11 cellular contexts compared by ENCODE assay signal in the genomic region with DNA sequence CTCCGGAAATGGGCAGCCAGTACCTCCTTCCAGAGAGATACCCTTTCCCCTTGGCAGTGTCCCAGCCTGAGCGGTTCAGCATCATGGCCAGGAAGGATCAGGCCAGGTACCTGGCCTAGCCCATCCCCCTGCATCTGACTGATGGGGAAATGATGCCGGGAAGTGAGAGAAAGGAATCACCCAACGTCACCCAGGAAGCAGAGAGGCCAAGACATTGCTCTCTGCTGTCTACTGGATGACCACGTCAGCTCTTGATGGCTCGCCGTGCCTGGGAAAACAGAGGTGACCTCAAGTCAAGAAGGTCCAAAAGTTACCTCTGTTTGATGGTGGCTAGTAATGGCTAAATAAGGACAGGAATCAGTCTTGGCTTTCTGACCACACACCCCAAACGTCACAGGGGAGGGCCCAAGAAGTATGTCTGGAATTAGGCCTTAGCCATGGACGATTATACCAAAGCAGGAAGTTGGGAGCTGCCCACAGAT.
A peak's percentile ranks its signal among the peaks of the same experiment; 100 is the strongest.
DNase-seq lines count a peak whose midpoint lies in the region; ATAC-seq and TF ChIP-seq lines count a peak whose summit lies in the region.
"Had no signal": no experiment of that assay in that cellular context is flagged by ENCODE, and none has a peak within 500 bp of the region (broad histone marks: within the 10 kb centered on the region; RNA-seq: fewer than 3 reads in every experiment).

No MANE protein-coding gene starts in this region.

- peak; percentile 37 for DNase-seq in GM04504 (ENCODE audit: low read depth)
- DNase-seq in ascending aorta (ENCODE audit: low spot score in 2 of 2) = peak in 1 of 2 donors; percentile 92
- peak; percentile 34 for DNase-seq in kidney glomerular epithelial cell (lab: John Stamatoyannopoulos, UW)
- no peak for DNase-seq in spleen
- no peak for DNase-seq in NCI-H1436 treated with DMSO at 0.1 percent for 48 hours (lab: John Stamatoyannopoulos, UW)
- no peak for DNase-seq in GM23338 (ENCODE audit: low spot score)
- DNase-seq in stimulated activated CD4-positive, alpha-beta T cell treated with anti-CD3 and anti-CD28 coated beads, Interleukin-1b, Interleukin-23, amount 100 ng/mL, for 48 hours = no peak
- DNase-seq in KG1 (lab: John Stamatoyannopoulos, UW) = no peak
- DNase-seq: activated B cell treated with CpG ODN at 0.5 μM for 24 hours, NCI-H1105 had no signal

- no peak for TF ChIP-seq POLR2A in spleen (IDR thresholded peaks at IDR 0.05)

- H3F3A ChIP-seq in GM23338 (replicated peaks; ENCODE audit: low read depth) = 0 out of 2 replicates have a peak, but pooled peaks cover 1% of the 10 kb centered on the region

- H3K4me3 ChIP-seq in ascending aorta = no peak overlapping the region
- no peak overlapping the region for H3K4me3 ChIP-seq in spleen
- H3K4me3 ChIP-seq in GM23338 = no peak overlapping the region

- peaks cover 20% of the 10 kb centered on the region for H3K36me3 Mint-ChIP-seq in GM23338 (ENCODE audit: low read depth)

- H3K27me3 ChIP-seq in ascending aorta (no peaks in the 10 kb centered on the region), spleen (replicated peaks in 1 of 7) (no peaks in the 10 kb centered on the region), GM23338 (ENCODE audit: insufficient read depth) (no peaks in the 10 kb centered on the region)

- peak overlapping the region; percentile 96 to 98 for H3K27ac ChIP-seq in ascending aorta
- H3K27ac ChIP-seq in spleen = peak overlapping the region; percentile 40 to 91 (median 84)
- H3K27ac ChIP-seq in GM23338 (ENCODE audit: low read depth) = no peak overlapping the region

- no peak overlapping the region for H2AFZ ChIP-seq in GM23338

- H3K4me2 ChIP-seq in GM23338 = no peak overlapping the region

- H3K9me3 ChIP-seq in ascending aorta (no peaks in the 10 kb centered on the region), spleen (no peaks in the 10 kb centered on the region)

- no peak for ATAC-seq in GM23338

- intact Hi-C loops in ascending aorta (cut with DNase I) (loop anchor here (10.0 kb wide), 1 partner anchor 486 kb away; the partner anchor contains the start of gene PARS2), spleen (cut with DNase I; ENCODE audit: low total_unique reads) (no loop called here)

- no peaks in the 10 kb centered on the region for H3K9me3 Mint-ChIP-seq in GM23338
- H3K9me3 Mint-ChIP-seq: activated B cell treated with CpG ODN at 0.5 μM for 24 hours had no signal

- H3K4me1 ChIP-seq in ascending aorta (peaks cover 32 to 70% of the 10 kb centered on the region in 2 donors), spleen (peaks cover 24 to 77% (median 54%) of the 10 kb centered on the region in 6 donors), GM23338 (ENCODE audit: insufficient read depth) (peaks cover 23% of the 10 kb centered on the region)

- no peaks in the 10 kb centered on the region for H3K9me2 ChIP-seq in GM23338 (ENCODE audit: insufficient read depth)

- H3K36me3 ChIP-seq in ascending aorta (peaks cover 0 to 9% of the 10 kb centered on the region in 2 donors), spleen (peaks cover 0 to 25% (median 0%) of the 10 kb centered on the region in 6 donors), GM23338 (ENCODE audit: insufficient read depth) (no peaks in the 10 kb centered on the region)

- 68 to 80% (median 69%) methylated on average over 9 of the region's 9 CpGs for WGBS in spleen, 5 donors

- peaks cover 11% of the 10 kb centered on the region; the same call in 1 of the 2 replicates for H4K20me1 ChIP-seq in GM23338 (replicated peaks; ENCODE audit: insufficient read depth)

- no peak overlapping the region; the same call in 1 of the 2 replicates for H3K27ac Mint-ChIP-seq in GM23338
- H3K27ac Mint-ChIP-seq: activated B cell treated with CpG ODN at 0.5 μM for 24 hours had no signal

- H3K79me2 ChIP-seq in GM23338 (replicated peaks; ENCODE audit: insufficient read depth) = peaks cover 60% of the 10 kb centered on the region

- no peak for TF ChIP-seq CTCF in ascending aorta (IDR thresholded peaks at IDR 0.05)
- TF ChIP-seq CTCF in spleen (IDR thresholded peaks at IDR 0.05 in 8 of 11, conservative IDR thresholded peaks at IDR 0.05 in 3 of 11) = no peak
- no peak for TF ChIP-seq CTCF in GM23338 (conservative IDR thresholded peaks at IDR 0.05; ENCODE audit: low read depth in 2 of 2)

- H3K4me1 Mint-ChIP-seq in GM23338 = peaks cover 45% of the 10 kb centered on the region

- H3K27me3 Mint-ChIP-seq in GM23338 (ENCODE audit: insufficient read depth, low read depth, poor library complexity) = peaks cover 24% of the 10 kb centered on the region
- H3K27me3 Mint-ChIP-seq: activated B cell treated with CpG ODN at 0.5 μM for 24 hours; activated naive CD8-positive, alpha-beta T cell had no signal

- H3K4me3 Mint-ChIP-seq in GM23338 = no peak overlapping the region
- H3K4me3 Mint-ChIP-seq: activated B cell treated with CpG ODN at 0.5 μM for 24 hours; activated naive CD8-positive, alpha-beta T cell had no signal

TF ChIP-seq in GM23338, 12 proteins besides CTCF, POLR2A, EP300 and RAD21 (continues in another document):
- TF ChIP-seq, protein P1, sequence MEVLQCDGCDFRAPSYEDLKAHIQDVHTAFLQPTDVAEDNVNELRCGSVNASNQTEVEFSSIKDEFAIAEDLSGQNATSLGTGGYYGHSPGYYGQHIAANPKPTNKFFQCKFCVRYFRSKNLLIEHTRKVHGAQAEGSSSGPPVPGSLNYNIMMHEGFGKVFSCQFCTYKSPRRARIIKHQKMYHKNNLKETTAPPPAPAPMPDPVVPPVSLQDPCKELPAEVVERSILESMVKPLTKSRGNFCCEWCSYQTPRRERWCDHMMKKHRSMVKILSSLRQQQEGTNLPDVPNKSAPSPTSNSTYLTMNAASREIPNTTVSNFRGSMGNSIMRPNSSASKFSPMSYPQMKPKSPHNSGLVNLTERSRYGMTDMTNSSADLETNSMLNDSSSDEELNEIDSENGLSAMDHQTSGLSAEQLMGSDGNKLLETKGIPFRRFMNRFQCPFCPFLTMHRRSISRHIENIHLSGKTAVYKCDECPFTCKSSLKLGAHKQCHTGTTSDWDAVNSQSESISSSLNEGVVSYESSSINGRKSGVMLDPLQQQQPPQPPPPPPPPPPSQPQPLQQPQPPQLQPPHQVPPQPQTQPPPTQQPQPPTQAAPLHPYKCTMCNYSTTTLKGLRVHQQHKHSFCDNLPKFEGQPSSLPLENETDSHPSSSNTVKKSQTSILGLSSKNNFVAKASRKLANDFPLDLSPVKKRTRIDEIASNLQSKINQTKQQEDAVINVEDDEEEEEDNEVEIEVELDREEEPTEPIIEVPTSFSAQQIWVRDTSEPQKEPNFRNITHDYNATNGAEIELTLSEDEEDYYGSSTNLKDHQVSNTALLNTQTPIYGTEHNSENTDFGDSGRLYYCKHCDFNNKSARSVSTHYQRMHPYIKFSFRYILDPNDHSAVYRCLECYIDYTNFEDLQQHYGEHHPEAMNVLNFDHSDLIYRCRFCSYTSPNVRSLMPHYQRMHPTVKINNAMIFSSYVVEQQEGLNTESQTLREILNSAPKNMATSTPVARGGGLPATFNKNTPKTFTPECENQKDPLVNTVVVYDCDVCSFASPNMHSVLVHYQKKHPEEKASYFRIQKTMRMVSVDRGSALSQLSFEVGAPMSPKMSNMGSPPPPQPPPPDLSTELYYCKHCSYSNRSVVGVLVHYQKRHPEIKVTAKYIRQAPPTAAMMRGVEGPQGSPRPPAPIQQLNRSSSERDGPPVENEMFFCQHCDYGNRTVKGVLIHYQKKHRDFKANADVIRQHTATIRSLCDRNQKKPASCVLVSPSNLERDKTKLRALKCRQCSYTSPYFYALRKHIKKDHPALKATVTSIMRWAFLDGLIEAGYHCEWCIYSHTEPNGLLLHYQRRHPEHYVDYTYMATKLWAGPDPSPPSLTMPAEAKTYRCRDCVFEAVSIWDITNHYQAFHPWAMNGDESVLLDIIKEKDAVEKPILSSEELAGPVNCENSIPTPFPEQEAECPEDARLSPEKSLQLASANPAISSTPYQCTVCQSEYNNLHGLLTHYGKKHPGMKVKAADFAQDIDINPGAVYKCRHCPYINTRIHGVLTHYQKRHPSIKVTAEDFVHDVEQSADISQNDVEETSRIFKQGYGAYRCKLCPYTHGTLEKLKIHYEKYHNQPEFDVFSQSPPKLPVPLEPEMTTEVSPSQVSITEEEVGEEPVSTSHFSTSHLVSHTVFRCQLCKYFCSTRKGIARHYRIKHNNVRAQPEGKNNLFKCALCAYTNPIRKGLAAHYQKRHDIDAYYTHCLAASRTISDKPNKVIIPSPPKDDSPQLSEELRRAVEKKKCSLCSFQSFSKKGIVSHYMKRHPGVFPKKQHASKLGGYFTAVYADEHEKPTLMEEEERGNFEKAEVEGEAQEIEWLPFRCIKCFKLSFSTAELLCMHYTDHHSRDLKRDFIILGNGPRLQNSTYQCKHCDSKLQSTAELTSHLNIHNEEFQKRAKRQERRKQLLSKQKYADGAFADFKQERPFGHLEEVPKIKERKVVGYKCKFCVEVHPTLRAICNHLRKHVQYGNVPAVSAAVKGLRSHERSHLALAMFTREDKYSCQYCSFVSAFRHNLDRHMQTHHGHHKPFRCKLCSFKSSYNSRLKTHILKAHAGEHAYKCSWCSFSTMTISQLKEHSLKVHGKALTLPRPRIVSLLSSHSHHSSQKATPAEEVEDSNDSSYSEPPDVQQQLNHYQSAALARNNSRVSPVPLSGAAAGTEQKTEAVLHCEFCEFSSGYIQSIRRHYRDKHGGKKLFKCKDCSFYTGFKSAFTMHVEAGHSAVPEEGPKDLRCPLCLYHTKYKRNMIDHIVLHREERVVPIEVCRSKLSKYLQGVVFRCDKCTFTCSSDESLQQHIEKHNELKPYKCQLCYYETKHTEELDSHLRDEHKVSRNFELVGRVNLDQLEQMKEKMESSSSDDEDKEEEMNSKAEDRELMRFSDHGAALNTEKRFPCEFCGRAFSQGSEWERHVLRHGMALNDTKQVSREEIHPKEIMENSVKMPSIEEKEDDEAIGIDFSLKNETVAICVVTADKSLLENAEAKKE (CRISPR knock-in tag; IDR thresholded peaks at IDR 0.05) = no peak

Comparison
In these comparisons a context has a peak if more than half of its experiments do, and no peak if none do; other contexts are left out.
1. DNase-seq: peak in GM04504 (single experiment) and kidney glomerular epithelial cell (single experiment); none in spleen (single experiment), NCI-H1436 treated with DMSO at 0.1 percent for 48 hours (single experiment), GM23338 (single experiment), stimulated activated CD4-positive, alpha-beta T cell treated with anti-CD3 and anti-CD28 coated beads, Interleukin-1b, Interleukin-23, amount 100 ng/mL, for 48 hours (single experiment) and KG1 (single experiment).